In genomic region chr18:48528861-48529260, GRCh38 we compare ENCODE assay signal across 24 cellular contexts.
"Had no signal": no experiment of that assay in that cellular context is flagged by ENCODE, and none has a peak within 500 bp of the region (broad histone marks: within the 10 kb centered on the region; RNA-seq: fewer than 3 reads in every experiment).

No MANE protein-coding gene starts in this region.

- H3K27me3 ChIP-seq: Peyer's patch, SJCRH30 had no signal

- H3K4me3 ChIP-seq: PC-9, Peyer's patch, SJCRH30, SK-N-MC had no signal

- DNase-seq: Kasumi-1, KG1, MM.1S, NCI-H1048, NCI-H1105 treated with DMSO at 0.1 percent for 48 hours, NCI-H1417 treated with DMSO at 0.1 percent for 48 hours, NCI-H146, NCI-H1694 treated with DMSO at 0.1 percent for 48 hours, NCI-H1930, NCI-H2081, NCI-H2107, NCI-H2227 treated with DMSO at 0.1 percent for 48 hours, NCI-H510A, NCI-H524 treated with DMSO at 0.1 percent for 48 hours, NCI-H69, NCI-H774, PC-9, Peyer's patch, SHP77 treated with DMSO at 0.1 percent for 48 hours, SJCRH30, SW 1271, T-cell had no signal

- ATAC-seq: Right ventricle myocardium inferior, T-cell had no signal

- H2AFZ ChIP-seq: PC-9 had no signal

- H3K4me1 ChIP-seq: Peyer's patch had no signal

- H3K4me2 ChIP-seq: PC-9 had no signal

- H3K27ac ChIP-seq: PC-9, Peyer's patch, SJCRH30, SK-N-MC had no signal

- H3K36me3 ChIP-seq: Peyer's patch, SJCRH30 had no signal

- H3K9me3 ChIP-seq: Peyer's patch, SJCRH30 had no signal
